ENCODE assay signal across 16 cellular contexts in the genomic region with DNA sequence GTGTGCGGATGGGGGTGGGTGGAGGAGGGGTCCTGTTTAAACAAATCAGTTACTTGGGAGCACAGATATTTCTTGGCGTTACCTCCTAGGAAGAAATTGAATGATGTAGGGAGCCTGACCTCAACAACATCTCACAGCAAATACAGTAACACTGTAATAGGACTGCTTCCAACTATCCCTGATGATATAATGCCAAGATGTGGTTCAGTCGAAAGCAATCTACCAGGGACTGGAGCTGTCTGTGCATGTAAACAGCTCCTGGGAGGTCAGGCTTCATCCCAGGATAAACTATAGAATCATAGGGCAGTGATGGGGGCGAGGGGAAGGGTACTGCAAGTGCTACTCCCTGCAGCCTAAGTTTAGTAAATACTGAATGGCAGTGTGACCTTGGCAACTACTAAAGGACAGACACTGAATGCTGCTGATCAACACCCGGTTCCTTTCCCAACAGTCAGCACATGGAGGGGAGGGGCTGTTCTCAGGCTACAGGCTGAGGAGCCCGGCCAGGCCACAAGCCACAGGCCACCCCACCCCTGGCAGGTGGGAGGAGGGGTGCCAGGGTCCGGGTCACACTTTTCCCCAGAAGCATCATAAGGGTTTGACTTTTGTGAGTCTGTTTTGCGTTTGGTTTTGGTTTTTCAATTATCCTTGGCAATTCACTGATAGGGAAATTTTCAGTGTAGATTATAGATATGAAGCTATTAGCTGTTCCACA.
DNase-seq lines count a peak whose midpoint lies in the region; ATAC-seq and TF ChIP-seq lines count a peak whose summit lies in the region.
"Had no signal": no experiment of that assay in that cellular context is flagged by ENCODE, and none has a peak within 500 bp of the region (broad histone marks: within the 10 kb centered on the region; RNA-seq: fewer than 3 reads in every experiment).

No MANE protein-coding gene starts in this region.

- no peaks in the 10 kb centered on the region; the same call in 1 of the 2 replicates for H3K36me3 ChIP-seq in BLaER1
- peaks cover 0 to 1% of the 10 kb centered on the region in 2 donors for H3K36me3 ChIP-seq in aorta (ENCODE audit: control insufficient read depth in 1 of 2, insufficient read depth in 2 of 2, low read length in 1 of 2)
- H3K36me3 ChIP-seq: ovary had no signal

- 33 to 39% methylated on average over 8 of the region's 8 CpGs for WGBS in aorta, 2 donors

- H3K4me3 Mint-ChIP-seq in activated T-cell treated with anti-CD3 and anti-CD28 coated beads, Interleukin-2, amount 50 U/mL, for 24 hours: no peak overlapping the region
- H3K4me3 Mint-ChIP-seq: activated T-helper 1 cell treated with anti-CD3 and anti-CD28 coated beads, Interleukin-12 subunit alpha, Interleukin-12 subunit beta, Interleukin-2, Interleukin-4 antibody, amounts not matched to agents 30 ng/mL and 10 ng/mL and 1 ng/mL, durations not matched to agents 14 hours and 24 hours and 36 hours had no signal

- peaks cover 41% of the 10 kb centered on the region for H3K4me1 ChIP-seq in BLaER1
- H3K4me1 ChIP-seq in aorta (ENCODE audit: control insufficient read depth in 1 of 2, insufficient read depth in 2 of 2, low read length in 2 of 2): no peaks in the 10 kb centered on the region

- no peak overlapping the region for H3K9ac ChIP-seq in BLaER1

- no peak for TF ChIP-seq POLR2A in NB4 (IDR thresholded peaks at IDR 0.05; ENCODE audit: extremely low read depth, insufficient read length)

- no peaks in the 10 kb centered on the region for H3K36me3 Mint-ChIP-seq in activated T-cell treated with anti-CD3 and anti-CD28 coated beads, Interleukin-2, amount 50 U/mL, for 24 hours (ENCODE audit: low read depth)

- peak overlapping the region; percentile 40 for H3K4me2 ChIP-seq in BLaER1

- H3K4me1 Mint-ChIP-seq in activated T-cell treated with anti-CD3 and anti-CD28 coated beads, Interleukin-2, amount 50 U/mL, for 24 hours (ENCODE audit: low read depth): peaks cover 32% of the 10 kb centered on the region

- H3K9me3 Mint-ChIP-seq in activated T-cell treated with anti-CD3 and anti-CD28 coated beads, Interleukin-2, amount 50 U/mL, for 24 hours: no peaks in the 10 kb centered on the region

- ATAC-seq in aorta (ENCODE audit: low FRiP score): no peak

- H3K9me3 ChIP-seq in BLaER1 (no peaks in the 10 kb centered on the region), aorta (ENCODE audit: control insufficient read depth, low read length) (no peaks in the 10 kb centered on the region)
- H3K9me3 ChIP-seq: ovary had no signal

- H3K27ac Mint-ChIP-seq in activated T-cell treated with anti-CD3 and anti-CD28 coated beads, Interleukin-2, amount 50 U/mL, for 24 hours: no peak overlapping the region
- H3K27ac Mint-ChIP-seq: activated T-helper 1 cell treated with anti-CD3 and anti-CD28 coated beads, Interleukin-12 subunit alpha, Interleukin-12 subunit beta, Interleukin-2, Interleukin-4 antibody, amounts not matched to agents 30 ng/mL and 10 ng/mL and 1 ng/mL, durations not matched to agents 14 hours and 24 hours and 36 hours had no signal

- 0 out of 2 replicates have a peak overlapping the region, but pooled peaks have one; percentile 39 for H3K27ac ChIP-seq in BLaER1
- no peak overlapping the region for H3K27ac ChIP-seq in aorta (ENCODE audit: low read depth in 1 of 2, low read length in 2 of 2)
- H3K27ac ChIP-seq: ovary had no signal

- intact Hi-C loops in aorta (cut with DNase I): no loop called here

- H3K4me3 ChIP-seq in BLaER1 (no peak overlapping the region), NB4 (ENCODE audit: low read depth, low read length) (no peak overlapping the region), choroid plexus epithelial cell (ENCODE audit: low read depth, low read length) (no peak overlapping the region), aorta (ENCODE audit: low read length in 2 of 2) (no peak overlapping the region)
- H3K4me3 ChIP-seq: ovary had no signal

- TF ChIP-seq CTCF in NB4 (IDR thresholded peaks at IDR 0.05; ENCODE audit: low read depth, low read length): no peak
- TF ChIP-seq CTCF in choroid plexus epithelial cell (conservative IDR thresholded peaks at IDR 0.05; ENCODE audit: low read depth, low read length): no peak

- no peaks in the 10 kb centered on the region for H4K20me1 ChIP-seq in BLaER1

- H3K27me3 Mint-ChIP-seq in activated T-cell treated with anti-CD3 and anti-CD28 coated beads, Interleukin-2, amount 50 U/mL, for 24 hours: no peaks in the 10 kb centered on the region

- DNase-seq in NB4 (ENCODE audit: low read depth) (peak; percentile 54), choroid plexus epithelial cell (ENCODE audit: low read depth) (peak; percentile 37), left kidney (ENCODE audit: low read depth, low spot score) (peak; percentile 18), aorta (no peak), putamen (ENCODE audit: low spot score) (no peak), LoVo (ENCODE audit: low spot score) (no peak)
- DNase-seq in activated T-cell treated with anti-CD3 and anti-CD28 coated beads, Interleukin-2, amount 50 U/mL, for 24 hours: no peak
- DNase-seq: activated CD4-positive, alpha-beta T cell treated with anti-CD3 and anti-CD28 coated beads, Interleukin-2, amount 50 U/mL, for 48 hours; DMS79; HCEC 1CT; NCI-H187 treated with DMSO at 0.1 percent for 48 hours; NCI-H748 treated with DMSO at 0.1 percent for 48 hours; ovary; stimulated activated CD4-positive, alpha-beta T cell treated with anti-CD3 and anti-CD28 coated beads, Interleukin-12 subunit alpha, Interleukin-12 subunit beta, amount 100 ng/mL, for 4 hours had no signal

- H3K27me3 ChIP-seq in BLaER1: no peaks in the 10 kb centered on the region
- no peaks in the 10 kb centered on the region for H3K27me3 ChIP-seq in aorta (ENCODE audit: control insufficient read depth in 1 of 2, insufficient read depth in 2 of 2, low read length in 1 of 2)
- H3K27me3 ChIP-seq: ovary had no signal

Comparison
In these comparisons a context has a peak if more than half of its experiments do, and no peak if none do; other contexts are left out.
1. DNase-seq: peak in NB4 (single experiment), choroid plexus epithelial cell (single experiment) and left kidney (single experiment); none in activated T-cell treated with anti-CD3 and anti-CD28 coated beads, Interleukin-2, amount 50 U/mL, for 24 hours (single experiment), aorta (0 of 2), putamen (single experiment) and LoVo (single experiment).